18 cellular contexts compared by ENCODE assay signal in genomic region chr9:87436694-87437093, GRCh38.
"Had no signal": no experiment of that assay in that cellular context is flagged by ENCODE, and none has a peak within 500 bp of the region (broad histone marks: within the 10 kb centered on the region; RNA-seq: fewer than 3 reads in every experiment).

No MANE protein-coding gene starts in this region.

- H2AFZ ChIP-seq: hepatocyte had no signal

- H3K27ac ChIP-seq: hepatocyte, skin epidermis, tibial nerve, uterus had no signal

- H3K27me3 ChIP-seq: hepatocyte, tibial nerve, uterus had no signal

- H3K9me3 ChIP-seq: tibial nerve, uterus had no signal

- H3K4me1 ChIP-seq: tibial nerve, uterus had no signal

- H3K79me2 ChIP-seq: hepatocyte had no signal

- H3K4me2 ChIP-seq: hepatocyte had no signal

- DNase-seq: activated CD4-positive, alpha-beta memory T cell treated with anti-CD3 and anti-CD28 coated beads for 36 hours; activated gamma-delta T cell treated with Interleukin-2 at 50 U/mL for 16 hours; activated T-cell treated with anti-CD3 and anti-CD28 coated beads, Interleukin-2, amount 50 U/mL, for 72 hours; erythroblast; naive thymus-derived CD8-positive, alpha-beta T cell; posterior cingulate gyrus; stimulated activated CD4-positive, alpha-beta T cell treated with anti-CD3 and anti-CD28 coated beads, Interleukin-4, amount 100 ng/mL, for 24 hours; stimulated activated naive CD4-positive, alpha-beta T cell treated with Interleukin-2 at 50 U/mL for 16 hours; substantia nigra; T-cell; T1000; uterus had no signal

- H3K36me3 ChIP-seq: tibial nerve, uterus had no signal

- FAIRE-seq: bronchial epithelial cell, keratinocyte had no signal

- ATAC-seq: activated T-cell treated with anti-CD3 and anti-CD28 coated beads, Interleukin-2, amount 50 U/mL, for 72 hours; left lobe of liver; naive thymus-derived CD8-positive, alpha-beta T cell; T-cell had no signal

- H3K4me3 ChIP-seq: hepatocyte, skin epidermis, tibial nerve, uterus had no signal
